Comparison of ENCODE assay signal across 8 cellular contexts in the genomic region with DNA sequence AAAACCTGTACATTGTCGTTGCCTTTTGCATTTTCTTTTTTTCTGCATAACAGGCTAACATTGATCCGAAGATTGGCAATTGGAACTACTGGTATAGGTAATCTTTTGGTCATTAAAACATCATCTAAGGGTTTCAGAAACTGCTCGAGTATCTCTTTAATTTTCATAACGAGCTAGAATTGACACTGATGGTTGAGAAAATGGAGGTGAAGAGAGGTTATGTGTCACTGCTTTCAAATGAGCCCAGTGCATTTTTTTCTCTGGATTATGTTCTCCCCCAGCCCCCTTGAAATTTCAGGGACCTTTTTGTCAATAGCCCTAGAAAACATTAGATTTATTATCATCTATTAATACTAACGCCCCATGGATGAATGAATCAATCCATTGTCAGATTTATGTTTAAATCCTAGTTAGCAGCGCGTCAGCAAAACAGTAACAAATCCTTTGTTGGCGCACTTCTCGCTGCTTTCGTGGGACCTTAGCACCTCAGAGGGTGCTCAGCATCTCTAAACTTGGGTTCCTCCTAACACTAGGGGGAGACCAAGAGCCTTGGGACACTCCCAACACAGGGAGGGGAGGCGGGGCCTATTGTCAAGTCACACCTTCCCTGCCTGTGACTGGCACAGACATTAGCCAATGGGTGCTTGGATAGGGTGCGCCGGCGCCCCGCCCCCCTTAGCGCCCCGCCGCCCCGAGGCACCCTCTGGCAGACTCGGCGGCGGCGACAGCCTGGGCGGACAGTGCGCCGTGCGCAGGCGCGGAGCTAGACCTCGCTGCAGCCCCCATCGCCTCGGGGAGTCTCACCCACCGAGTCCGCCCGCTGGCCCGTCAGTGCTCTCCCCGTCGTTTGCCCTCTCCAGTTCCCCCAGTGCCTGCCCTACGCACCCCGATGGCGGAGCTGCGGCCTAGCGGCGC. TPM values are rescaled to one million over a fixed set of nuclear protein-coding genes. Genes with fewer than 3 reads are reported as not detected.
DNase-seq lines count a peak whose midpoint lies in the region; ATAC-seq, FAIRE-seq and TF ChIP-seq lines count a peak whose summit lies in the region.

A gene (plus strand): TSS at position 709 of the 915 bp plus-strand sequence. CDS start 181 bp downstream, at position 890.

- H3K9ac ChIP-seq in HUES48 (ENCODE audit: low read depth, low read length) (0 out of 2 replicates have a peak within 1 kb of the TSS, but pooled peaks have one; percentile 9), NT2/D1 (ENCODE audit: insufficient read length, low read depth) (peak within 1 kb of the TSS; percentile 82)

- H3K9me3 ChIP-seq in HUES48 (ENCODE audit: control insufficient read depth, insufficient read depth, low read length) (no peaks in the 10 kb centered on the region), NT2/D1 (ENCODE audit: insufficient read depth, low read length) (no peaks in the 10 kb centered on the region)

- no peaks in the 10 kb centered on the region for H3K36me3 ChIP-seq in HUES48 (ENCODE audit: control insufficient read depth, insufficient read depth, low read length)
- H3K36me3 ChIP-seq in NT2/D1 (ENCODE audit: insufficient read depth, insufficient read length, low read length), result peaks cover 21% of the 10 kb centered on the region

- peaks cover 17% of the 10 kb centered on the region for H3K4me1 ChIP-seq in HUES48 (ENCODE audit: control insufficient read depth, insufficient read depth, low read length)
- H3K4me1 ChIP-seq in NT2/D1 (ENCODE audit: insufficient read depth, insufficient read length), result no peaks in the 10 kb centered on the region

- H3K9me3 Mint-ChIP-seq in endothelial cell (ENCODE audit: unreplicated experiment), result no peaks in the 10 kb centered on the region
- H3K9me3 Mint-ChIP-seq in mesothelial cell of epicardium, result no peaks in the 10 kb centered on the region

- ATAC-seq in GM21390 (IDR thresholded peaks at IDR 0.05; ENCODE audit: unreplicated experiment), result peak; percentile 65

- H3K4me3 Mint-ChIP-seq in endothelial cell (ENCODE audit: unreplicated experiment) (peak within 1 kb of the TSS; percentile 98), mesothelial cell of epicardium (no peak within 1 kb of the TSS)

- peaks cover 16% of the 10 kb centered on the region for H3K27me3 ChIP-seq in HUES48 (ENCODE audit: control insufficient read depth, insufficient read depth, low read length)
- H3K27me3 ChIP-seq in NT2/D1 (ENCODE audit: insufficient read depth, insufficient read length), result no peaks in the 10 kb centered on the region

- H3K27ac Mint-ChIP-seq in endothelial cell (ENCODE audit: unreplicated experiment) (no peak within 1 kb of the TSS), mesothelial cell of epicardium (peak within 1 kb of the TSS; percentile 93)

- H3K27me3 Mint-ChIP-seq in endothelial cell (ENCODE audit: unreplicated experiment) (no peaks in the 10 kb centered on the region), mesothelial cell of epicardium (ENCODE audit: low read depth) (no peaks in the 10 kb centered on the region)

- FAIRE-seq in D721Med (lab: Jason Lieb, UNC), result peak; percentile 6

- TF ChIP-seq CTCF in D721Med (IDR thresholded peaks at IDR 0.05; ENCODE audit: insufficient read depth, missing control alignments) (peak; percentile 80), endothelial cell (IDR thresholded peaks at IDR 0.05; ENCODE audit: unreplicated experiment) (peak; percentile 82), mesothelial cell of epicardium (IDR thresholded peaks at IDR 0.05; ENCODE audit: unreplicated experiment) (peak; percentile 83)

- H3K36me3 Mint-ChIP-seq in endothelial cell (ENCODE audit: low read depth, unreplicated experiment), result peaks cover 3% of the 10 kb centered on the region
- peaks cover 3% of the 10 kb centered on the region for H3K36me3 Mint-ChIP-seq in mesothelial cell of epicardium

- DNase-seq in D721Med (ENCODE audit: insufficient read length, low spot score) (peak; percentile 75), NT2/D1 (ENCODE audit: low read depth, low spot score) (peak; percentile 98), endothelial cell (ENCODE audit: low spot score) (peak; percentile 98), mesothelial cell of epicardium (ENCODE audit: low spot score in 2 of 2, unreplicated experiment in 2 of 2) (peak; percentile 99)
- DNase-seq in activated CD8-positive, alpha-beta memory T cell treated with anti-CD3 and anti-CD28 coated beads, Interleukin-2, amount 50 U/mL, for 1 hour (ENCODE audit: extremely low read depth), result peak; percentile 99
- DNase-seq in stimulated activated CD8-positive, alpha-beta memory T cell treated with anti-CD3 and anti-CD28 coated beads, Interleukin-15, amount 100 ng/mL, for 48 hours (ENCODE audit: low read depth in 2 of 2), result peak; percentile 97

- peak within 1 kb of the TSS; percentile 94 for H3K4me3 ChIP-seq in HUES48 (ENCODE audit: low read depth, low read length)
- peak within 1 kb of the TSS; percentile 61 for H3K4me3 ChIP-seq in NT2/D1 (ENCODE audit: insufficient read length, low read depth)

- peak within 1 kb of the TSS; percentile 74 for H3K27ac ChIP-seq in HUES48 (ENCODE audit: low read depth, low read length)

- H3K4me1 Mint-ChIP-seq in endothelial cell (ENCODE audit: unreplicated experiment), result peaks cover 20% of the 10 kb centered on the region
- H3K4me1 Mint-ChIP-seq in mesothelial cell of epicardium, result peaks cover 25% of the 10 kb centered on the region

RNA-seq across cellular contexts. Expression of the gene that starts here (rescaled TPM):
- total RNA-seq in endothelial cell (ENCODE audit: unreplicated experiment) (44.4 TPM), mesothelial cell of epicardium (32.4 to 33.4 TPM (median 32.7 TPM) in 3 replicates)

Comparison
In these comparisons a context has a peak if more than half of its experiments do, and no peak if none do; other contexts are left out.
1. Peak in every context shown above with its lines: DNase-seq, ATAC-seq, H3K4me3 ChIP-seq and H3K27ac ChIP-seq.